Comparison of ENCODE assay signal across 1 cellular context in the genomic region with DNA sequence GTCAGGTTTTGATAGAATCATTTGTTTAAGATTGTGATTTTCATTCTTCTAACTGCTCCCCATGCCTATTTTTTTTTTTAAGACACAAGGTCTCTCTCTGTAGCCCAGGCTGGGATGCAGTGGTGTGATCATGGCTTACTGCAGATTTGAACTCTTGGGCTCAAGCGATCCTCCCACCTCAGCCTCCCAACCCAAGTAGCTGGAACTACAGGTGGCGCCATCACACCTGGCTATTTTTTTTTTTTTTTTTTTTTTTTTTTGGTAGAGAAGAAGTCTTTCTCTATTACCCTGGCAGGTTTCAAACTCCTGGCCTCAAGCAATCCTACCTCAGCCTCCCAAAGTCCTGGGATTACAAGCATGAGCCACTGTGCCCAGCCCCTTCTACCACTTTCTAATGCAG.
TF ChIP-seq lines count a peak whose summit lies in the region.

No MANE protein-coding gene starts in this region.

TF ChIP-seq in GM23338, 12 proteins besides CTCF, POLR2A, EP300 and RAD21 (continued from another document):
- TF ChIP-seq, protein P1, sequence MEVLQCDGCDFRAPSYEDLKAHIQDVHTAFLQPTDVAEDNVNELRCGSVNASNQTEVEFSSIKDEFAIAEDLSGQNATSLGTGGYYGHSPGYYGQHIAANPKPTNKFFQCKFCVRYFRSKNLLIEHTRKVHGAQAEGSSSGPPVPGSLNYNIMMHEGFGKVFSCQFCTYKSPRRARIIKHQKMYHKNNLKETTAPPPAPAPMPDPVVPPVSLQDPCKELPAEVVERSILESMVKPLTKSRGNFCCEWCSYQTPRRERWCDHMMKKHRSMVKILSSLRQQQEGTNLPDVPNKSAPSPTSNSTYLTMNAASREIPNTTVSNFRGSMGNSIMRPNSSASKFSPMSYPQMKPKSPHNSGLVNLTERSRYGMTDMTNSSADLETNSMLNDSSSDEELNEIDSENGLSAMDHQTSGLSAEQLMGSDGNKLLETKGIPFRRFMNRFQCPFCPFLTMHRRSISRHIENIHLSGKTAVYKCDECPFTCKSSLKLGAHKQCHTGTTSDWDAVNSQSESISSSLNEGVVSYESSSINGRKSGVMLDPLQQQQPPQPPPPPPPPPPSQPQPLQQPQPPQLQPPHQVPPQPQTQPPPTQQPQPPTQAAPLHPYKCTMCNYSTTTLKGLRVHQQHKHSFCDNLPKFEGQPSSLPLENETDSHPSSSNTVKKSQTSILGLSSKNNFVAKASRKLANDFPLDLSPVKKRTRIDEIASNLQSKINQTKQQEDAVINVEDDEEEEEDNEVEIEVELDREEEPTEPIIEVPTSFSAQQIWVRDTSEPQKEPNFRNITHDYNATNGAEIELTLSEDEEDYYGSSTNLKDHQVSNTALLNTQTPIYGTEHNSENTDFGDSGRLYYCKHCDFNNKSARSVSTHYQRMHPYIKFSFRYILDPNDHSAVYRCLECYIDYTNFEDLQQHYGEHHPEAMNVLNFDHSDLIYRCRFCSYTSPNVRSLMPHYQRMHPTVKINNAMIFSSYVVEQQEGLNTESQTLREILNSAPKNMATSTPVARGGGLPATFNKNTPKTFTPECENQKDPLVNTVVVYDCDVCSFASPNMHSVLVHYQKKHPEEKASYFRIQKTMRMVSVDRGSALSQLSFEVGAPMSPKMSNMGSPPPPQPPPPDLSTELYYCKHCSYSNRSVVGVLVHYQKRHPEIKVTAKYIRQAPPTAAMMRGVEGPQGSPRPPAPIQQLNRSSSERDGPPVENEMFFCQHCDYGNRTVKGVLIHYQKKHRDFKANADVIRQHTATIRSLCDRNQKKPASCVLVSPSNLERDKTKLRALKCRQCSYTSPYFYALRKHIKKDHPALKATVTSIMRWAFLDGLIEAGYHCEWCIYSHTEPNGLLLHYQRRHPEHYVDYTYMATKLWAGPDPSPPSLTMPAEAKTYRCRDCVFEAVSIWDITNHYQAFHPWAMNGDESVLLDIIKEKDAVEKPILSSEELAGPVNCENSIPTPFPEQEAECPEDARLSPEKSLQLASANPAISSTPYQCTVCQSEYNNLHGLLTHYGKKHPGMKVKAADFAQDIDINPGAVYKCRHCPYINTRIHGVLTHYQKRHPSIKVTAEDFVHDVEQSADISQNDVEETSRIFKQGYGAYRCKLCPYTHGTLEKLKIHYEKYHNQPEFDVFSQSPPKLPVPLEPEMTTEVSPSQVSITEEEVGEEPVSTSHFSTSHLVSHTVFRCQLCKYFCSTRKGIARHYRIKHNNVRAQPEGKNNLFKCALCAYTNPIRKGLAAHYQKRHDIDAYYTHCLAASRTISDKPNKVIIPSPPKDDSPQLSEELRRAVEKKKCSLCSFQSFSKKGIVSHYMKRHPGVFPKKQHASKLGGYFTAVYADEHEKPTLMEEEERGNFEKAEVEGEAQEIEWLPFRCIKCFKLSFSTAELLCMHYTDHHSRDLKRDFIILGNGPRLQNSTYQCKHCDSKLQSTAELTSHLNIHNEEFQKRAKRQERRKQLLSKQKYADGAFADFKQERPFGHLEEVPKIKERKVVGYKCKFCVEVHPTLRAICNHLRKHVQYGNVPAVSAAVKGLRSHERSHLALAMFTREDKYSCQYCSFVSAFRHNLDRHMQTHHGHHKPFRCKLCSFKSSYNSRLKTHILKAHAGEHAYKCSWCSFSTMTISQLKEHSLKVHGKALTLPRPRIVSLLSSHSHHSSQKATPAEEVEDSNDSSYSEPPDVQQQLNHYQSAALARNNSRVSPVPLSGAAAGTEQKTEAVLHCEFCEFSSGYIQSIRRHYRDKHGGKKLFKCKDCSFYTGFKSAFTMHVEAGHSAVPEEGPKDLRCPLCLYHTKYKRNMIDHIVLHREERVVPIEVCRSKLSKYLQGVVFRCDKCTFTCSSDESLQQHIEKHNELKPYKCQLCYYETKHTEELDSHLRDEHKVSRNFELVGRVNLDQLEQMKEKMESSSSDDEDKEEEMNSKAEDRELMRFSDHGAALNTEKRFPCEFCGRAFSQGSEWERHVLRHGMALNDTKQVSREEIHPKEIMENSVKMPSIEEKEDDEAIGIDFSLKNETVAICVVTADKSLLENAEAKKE (CRISPR knock-in tag; IDR thresholded peaks at IDR 0.05): no peak
- TF ChIP-seq ZNF114 (CRISPR knock-in tag; IDR thresholded peaks at IDR 0.05): no peak
- no peak for TF ChIP-seq EZH2phosphoT487 (IDR thresholded peaks at IDR 0.05; ENCODE audit: unreplicated experiment)
- no peak for TF ChIP-seq ZNF331 (CRISPR knock-in tag; IDR thresholded peaks at IDR 0.05; ENCODE audit: low read depth)
- TF ChIP-seq, protein P2, sequence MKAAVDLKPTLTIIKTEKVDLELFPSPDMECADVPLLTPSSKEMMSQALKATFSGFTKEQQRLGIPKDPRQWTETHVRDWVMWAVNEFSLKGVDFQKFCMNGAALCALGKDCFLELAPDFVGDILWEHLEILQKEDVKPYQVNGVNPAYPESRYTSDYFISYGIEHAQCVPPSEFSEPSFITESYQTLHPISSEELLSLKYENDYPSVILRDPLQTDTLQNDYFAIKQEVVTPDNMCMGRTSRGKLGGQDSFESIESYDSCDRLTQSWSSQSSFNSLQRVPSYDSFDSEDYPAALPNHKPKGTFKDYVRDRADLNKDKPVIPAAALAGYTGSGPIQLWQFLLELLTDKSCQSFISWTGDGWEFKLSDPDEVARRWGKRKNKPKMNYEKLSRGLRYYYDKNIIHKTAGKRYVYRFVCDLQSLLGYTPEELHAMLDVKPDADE (IDR thresholded peaks at IDR 0.05): no peak
- no peak for TF ChIP-seq CREB1 (CRISPR knock-in tag; IDR thresholded peaks at IDR 0.05; ENCODE audit: low read depth)
- TF ChIP-seq NANOG (IDR thresholded peaks at IDR 0.05; ENCODE audit: borderline replicate concordance): no peak
- TF ChIP-seq POLR2AphosphoS5 (IDR thresholded peaks at IDR 0.05; ENCODE audit: low read depth): no peak
